ENCODE assay signal across 31 cellular contexts in genomic region chr3:103662591-103662990, GRCh38.
DNase-seq lines count a peak whose midpoint lies in the region; ATAC-seq, FAIRE-seq and TF ChIP-seq lines count a peak whose summit lies in the region.
"Had no signal": no experiment of that assay in that cellular context is flagged by ENCODE, and none has a peak within 500 bp of the region (broad histone marks: within the 10 kb centered on the region; RNA-seq: fewer than 3 reads in every experiment).

No MANE protein-coding gene starts in this region.

- TF ChIP-seq CTCF in A549 (IDR thresholded peaks at IDR 0.05): no peak
- TF ChIP-seq CTCF in HEK293 (tag by site-specific recombination; IDR thresholded peaks at IDR 0.05): no peak
- TF ChIP-seq CTCF in kidney (IDR thresholded peaks at IDR 0.05; ENCODE audit: borderline replicate concordance, extremely low read depth, insufficient read depth): no peak

- ATAC-seq in A549: no peak
- ATAC-seq in HG03439 (IDR thresholded peaks at IDR 0.05; ENCODE audit: unreplicated experiment): no peak
- no peak for ATAC-seq in aorta (ENCODE audit: low FRiP score)
- ATAC-seq: CD8-positive, alpha-beta T cell had no signal

- H3K9ac ChIP-seq in kidney (ENCODE audit: low read length in 2 of 2): no peak overlapping the region
- H3K9ac ChIP-seq: BLaER1; BLaER1 treated with 17β-estradiol and CSF1 and Interleukin-3, amounts not matched to agents 10 nM and 100 nM had no signal

- H3K27me3 ChIP-seq in aorta (ENCODE audit: control insufficient read depth in 1 of 2, insufficient read depth in 2 of 2, low read length in 1 of 2): no peaks in the 10 kb centered on the region
- H3K27me3 ChIP-seq: BE2C; BLaER1; BLaER1 treated with 17β-estradiol and CSF1 and Interleukin-3, amounts not matched to agents 10 nM and 100 nM had no signal

- no peaks in the 10 kb centered on the region for H3K4me1 ChIP-seq in A549
- H3K4me1 ChIP-seq in HEK293 (ENCODE audit: control insufficient read depth, insufficient read depth, low read length): no peaks in the 10 kb centered on the region
- H3K4me1 ChIP-seq in kidney (ENCODE audit: control insufficient read depth in 1 of 2, insufficient read depth in 1 of 2, low read depth in 1 of 2, low read length in 2 of 2): no peaks in the 10 kb centered on the region
- H3K4me1 ChIP-seq in aorta (ENCODE audit: control insufficient read depth in 1 of 2, insufficient read depth in 2 of 2, low read length in 2 of 2): no peaks in the 10 kb centered on the region
- H3K4me1 ChIP-seq: BE2C, Caco-2 had no signal

- DNase-seq in A549 (ENCODE audit: low read depth in 1 of 2, low spot score in 1 of 2) (no peak), kidney (peak; percentile 21), NCI-H2029 (lab: John Stamatoyannopoulos, UW) (no peak), aorta (no peak)
- DNase-seq: 8988T; ACHN; AML-193; BE2C; C1 segment of cervical spinal cord; Caco-2; Calu3; CD4-positive, alpha-beta memory T cell; CD4-positive, alpha-beta T cell; CD4-positive, CD25-positive, alpha-beta regulatory T cell; CD8-positive, alpha-beta memory T cell; CD8-positive, alpha-beta T cell; COR-L47; DMS 273 treated with DMSO at 0.1 percent for 48 hours; DMS153; DMS79; DMS79 treated with DMSO at 0.1 percent for 48 hours; DND-41; EL had no signal

- 19% methylated on average over 3 of the region's 3 CpGs for WGBS in A549 (ENCODE audit: missing lambda C conversion rate)
- 96% methylated on average over 3 of the region's 3 CpGs for WGBS in aorta, 2 donors

- TF ChIP-seq EP300 in A549 (IDR thresholded peaks at IDR 0.05): no peak

- TF ChIP-seq POLR2A in A549 (IDR thresholded peaks at IDR 0.05; ENCODE audit: low read length): no peak

- H3K9me3 ChIP-seq in A549 (no peaks in the 10 kb centered on the region; the same call in 2 of the 3 replicates), HEK293 (ENCODE audit: control insufficient read depth, insufficient read depth, low read depth, low read length) (no peaks in the 10 kb centered on the region), kidney (ENCODE audit: control insufficient read depth in 1 of 2, low read length in 2 of 2) (no peaks in the 10 kb centered on the region), aorta (ENCODE audit: control insufficient read depth, low read length) (no peaks in the 10 kb centered on the region)
- H3K9me3 ChIP-seq: BE2C; BLaER1; BLaER1 treated with 17β-estradiol and CSF1 and Interleukin-3, amounts not matched to agents 10 nM and 100 nM; Caco-2 had no signal

- intact Hi-C loops in kidney (cut with DNase I): no loop called here
- intact Hi-C loops in aorta (cut with DNase I): no loop called here

- no peak overlapping the region for H3K4me3 ChIP-seq in A549
- H3K4me3 ChIP-seq in HEK293 (ENCODE audit: low read depth, low read length): no peak overlapping the region
- H3K4me3 ChIP-seq in kidney (ENCODE audit: low read length in 2 of 2): no peak overlapping the region
- no peak overlapping the region for H3K4me3 ChIP-seq in aorta (ENCODE audit: low read length in 2 of 2)
- H3K4me3 ChIP-seq: BLaER1; BLaER1 treated with 17β-estradiol and CSF1 and Interleukin-3, amounts not matched to agents 10 nM and 100 nM had no signal

- POLR2A ChIA-PET in A549 (lab: Yijun Ruan, JAX): no interaction called here
- POLR2A ChIA-PET in HEK293 (lab: Yijun Ruan, JAX): no interaction called here

- no peak for TF ChIP-seq RAD21 in A549 (conservative IDR thresholded peaks at IDR 0.05 in 1 of 2, IDR thresholded peaks at IDR 0.05 in 1 of 2)

- CTCF ChIA-PET in A549 (lab: Yijun Ruan, JAX) (no interaction called here), HEK293 (lab: Yijun Ruan, JAX) (no interaction called here)

- no peak overlapping the region for H3K4me2 ChIP-seq in A549
- H3K4me2 ChIP-seq: BLaER1; BLaER1 treated with 17β-estradiol and CSF1 and Interleukin-3, amounts not matched to agents 10 nM and 100 nM had no signal

- H3K36me3 ChIP-seq in HEK293 (ENCODE audit: control insufficient read depth in 2 of 2, insufficient read depth in 1 of 2, low read length in 2 of 2) (no peaks in the 10 kb centered on the region), kidney (ENCODE audit: control insufficient read depth in 1 of 2, insufficient read depth in 2 of 2, low read length in 2 of 2) (no peaks in the 10 kb centered on the region), aorta (ENCODE audit: control insufficient read depth in 1 of 2, insufficient read depth in 2 of 2, low read length in 1 of 2) (no peaks in the 10 kb centered on the region)
- H3K36me3 ChIP-seq: BE2C; BLaER1; BLaER1 treated with 17β-estradiol and CSF1 and Interleukin-3, amounts not matched to agents 10 nM and 100 nM had no signal

- FAIRE-seq in A549 (lab: Jason Lieb, UNC): no peak
- FAIRE-seq in kidney (lab: Jason Lieb, UNC): no peak
- FAIRE-seq: A204.1, D721Med had no signal

- H3K27ac ChIP-seq in A549 (no peak overlapping the region), HEK293 (ENCODE audit: extremely low read depth, low read depth, low read length) (no peak overlapping the region), kidney (ENCODE audit: low read depth in 2 of 2, low read length in 2 of 2) (no peak overlapping the region), aorta (ENCODE audit: low read depth in 1 of 2, low read length in 2 of 2) (no peak overlapping the region)
- H3K27ac ChIP-seq: 22Rv1; BLaER1; BLaER1 treated with 17β-estradiol and CSF1 and Interleukin-3, amounts not matched to agents 10 nM and 100 nM; C4-2B had no signal

TF ChIP-seq in A549, 52 proteins besides CTCF, POLR2A, EP300 and RAD21:
- no peak for TF ChIP-seq TP53 (CRISPR knock-in tag; IDR thresholded peaks at IDR 0.05)
- peak; percentile 55 for TF ChIP-seq ZC3H11A (IDR thresholded peaks at IDR 0.05)

TF ChIP-seq in HEK293, 187 proteins besides CTCF, POLR2A, EP300 and RAD21 (continues in another document):
- TF ChIP-seq ZNF169 (tag by site-specific recombination; IDR thresholded peaks at IDR 0.05) (no peak), ZNF335 (tag by site-specific recombination; conservative IDR thresholded peaks at IDR 0.05) (no peak), ZNF202 (tag by site-specific recombination; IDR thresholded peaks at IDR 0.05; ENCODE audit: borderline replicate concordance) (no peak; the same call in 1 of the 2 replicates), SETDB1 (IDR thresholded peaks at IDR 0.05; ENCODE audit: insufficient read length, low read length) (no peak), ZNF670 (tag by site-specific recombination; IDR thresholded peaks at IDR 0.05; ENCODE audit: low read depth) (no peak), KLF17 (tag by site-specific recombination; IDR thresholded peaks at IDR 0.05) (no peak), ZNF837 (tag by site-specific recombination; IDR thresholded peaks at IDR 0.05) (no peak), ZNF248 (tag by site-specific recombination; IDR thresholded peaks at IDR 0.05) (no peak), ZNF148 (tag by site-specific recombination; IDR thresholded peaks at IDR 0.05; ENCODE audit: borderline replicate concordance) (no peak), FEZF1 (tag by site-specific recombination; IDR thresholded peaks at IDR 0.05) (no peak), ZNF624 (tag by site-specific recombination; IDR thresholded peaks at IDR 0.05) (no peak), ZNF561 (tag by site-specific recombination; IDR thresholded peaks at IDR 0.05; ENCODE audit: borderline replicate concordance) (no peak), ZNF549 (tag by site-specific recombination; IDR thresholded peaks at IDR 0.05) (no peak), ZNF514 (tag by site-specific recombination; IDR thresholded peaks at IDR 0.05) (no peak), TRIM28 (IDR thresholded peaks at IDR 0.05; ENCODE audit: borderline replicate concordance, low read length) (no peak), ZFHX2 (tag by site-specific recombination; conservative IDR thresholded peaks at IDR 0.05) (no peak), ZBTB8A (tag by site-specific recombination; IDR thresholded peaks at IDR 0.05) (peak; percentile 32; the same call in 1 of the 2 replicates), ZNF629 (tag by site-specific recombination; IDR thresholded peaks at IDR 0.05) (no peak), ZNF768 (tag by site-specific recombination; IDR thresholded peaks at IDR 0.05) (no peak), ZNF394 (tag by site-specific recombination; IDR thresholded peaks at IDR 0.05; ENCODE audit: borderline replicate concordance) (peak; percentile 67; the same call in 1 of the 2 replicates)
- TF ChIP-seq, protein P1, sequence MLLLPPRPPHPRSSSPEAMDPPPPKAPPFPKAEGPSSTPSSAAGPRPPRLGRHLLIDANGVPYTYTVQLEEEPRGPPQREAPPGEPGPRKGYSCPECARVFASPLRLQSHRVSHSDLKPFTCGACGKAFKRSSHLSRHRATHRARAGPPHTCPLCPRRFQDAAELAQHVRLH (tag by site-specific recombination; IDR thresholded peaks at IDR 0.05): no peak

Comparison
In these comparisons a context has a peak if more than half of its experiments do, and no peak if none do; other contexts are left out.
1. Of the 5 proteins assayed by ChIP-seq in both HEK293 and A549: peak only in HEK293: REST; only in A549: none; in both: none; in neither: 4.